23 cellular contexts compared by ENCODE assay signal in the genomic region with DNA sequence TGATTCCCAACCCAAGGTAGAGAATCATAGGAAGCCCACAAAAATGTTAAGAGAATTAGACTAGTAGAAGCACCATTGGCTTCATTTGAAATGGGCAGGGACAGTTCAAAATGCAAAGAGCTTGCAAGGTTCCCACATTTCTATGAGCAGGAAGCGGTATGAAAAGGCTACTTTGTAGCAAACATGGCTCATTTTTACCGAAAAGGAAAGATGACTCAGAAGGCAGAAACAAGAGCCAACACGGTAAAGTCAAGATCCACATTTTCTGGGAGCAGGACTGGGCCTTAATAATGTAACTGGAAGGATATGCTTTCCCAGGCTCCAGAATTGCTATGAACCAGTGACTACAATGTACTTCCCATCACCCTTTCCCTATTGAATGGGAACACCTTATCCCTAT.
"Had no signal": no experiment of that assay in that cellular context is flagged by ENCODE, and none has a peak within 500 bp of the region (broad histone marks: within the 10 kb centered on the region; RNA-seq: fewer than 3 reads in every experiment).

No MANE protein-coding gene starts in this region.

- DNase-seq: colonic mucosa; effector CD8-positive, alpha-beta T cell; endodermal cell; kidney; left cardiac atrium; left lung; mesenchymal stem cell; naive thymus-derived CD4-positive, alpha-beta T cell; stimulated activated CD4-positive, alpha-beta T cell treated with anti-CD3 and anti-CD28 coated beads, Interleukin-12 subunit alpha, Interleukin-12 subunit beta, amount 100 ng/mL, for 4 hours; stimulated activated CD4-positive, alpha-beta T cell treated with anti-CD3 and anti-CD28 coated beads, Interleukin-1b, Interleukin-23, amount 100 ng/mL, for 48 hours; stimulated activated CD4-positive, alpha-beta T cell treated with anti-CD3 and anti-CD28 coated beads, Interleukin-4, amount 100 ng/mL, for 1 hour; stimulated activated CD8-positive, alpha-beta memory T cell treated with anti-CD3 and anti-CD28 coated beads, Interleukin-4, amount 100 ng/mL, for 48 hours; stimulated activated naive CD4-positive, alpha-beta T cell; stimulated activated naive CD8-positive, alpha-beta T cell treated with anti-CD3 and anti-CD28 coated beads, Interleukin-15, amount 100 ng/mL, for 72 hours; transverse colon; upper lobe of right lung; uterus had no signal

- H3K4me1 ChIP-seq: colonic mucosa, esophagus muscularis mucosa, left lung, neural progenitor cell, parathyroid adenoma, suprapubic skin, transverse colon, upper lobe of right lung, uterus had no signal

- H3K27me3 ChIP-seq: colonic mucosa, left lung, neural progenitor cell, suprapubic skin, transverse colon, upper lobe of right lung, uterus had no signal

- H3K36me3 ChIP-seq: colonic mucosa, esophagus muscularis mucosa, left lung, neural progenitor cell, suprapubic skin, transverse colon, upper lobe of right lung, uterus had no signal

- H3K9me3 ChIP-seq: colonic mucosa, esophagus muscularis mucosa, left lung, suprapubic skin, transverse colon, upper lobe of right lung, uterus had no signal

- ATAC-seq: left cardiac atrium; left lung; naive thymus-derived CD4-positive, alpha-beta T cell; sciatic nerve; stimulated activated naive CD8-positive, alpha-beta T cell treated with anti-CD3 and anti-CD28 coated beads, Interleukin-15, amount 100 ng/mL, for 72 hours; upper lobe of right lung had no signal

- H3K27ac ChIP-seq: colonic mucosa, esophagus muscularis mucosa, left lung, neural progenitor cell, parathyroid adenoma, suprapubic skin, transverse colon, upper lobe of right lung, uterus had no signal

- H3K4me3 ChIP-seq: colonic mucosa, esophagus muscularis mucosa, left lung, neural progenitor cell, smooth muscle cell, suprapubic skin, transverse colon, upper lobe of right lung, uterus had no signal
